1 cellular context compared by ENCODE assay signal in genomic region chr10:114767101-114767588, GRCh38.
TF ChIP-seq lines count a peak whose summit lies in the region.

No MANE protein-coding gene starts in this region.

TF ChIP-seq in GM12878, 131 proteins besides CTCF, POLR2A, EP300 and RAD21 (continued from another document):
- TF ChIP-seq EGR1 (IDR thresholded peaks at IDR 0.05; ENCODE audit: borderline replicate concordance in 1 of 2, low read depth in 2 of 2, low read length in 2 of 2): no peak
- no peak for TF ChIP-seq KLF5 (IDR thresholded peaks at IDR 0.05; ENCODE audit: partially characterized antibody)
- no peak for TF ChIP-seq TCF3 (IDR thresholded peaks at IDR 0.05; ENCODE audit: borderline replicate concordance, insufficient read depth, low read depth, low read length)
- TF ChIP-seq YBX1 (IDR thresholded peaks at IDR 0.05): no peak
- TF ChIP-seq IRF3 (IDR thresholded peaks at IDR 0.05): no peak
- no peak for TF ChIP-seq NFIC (IDR thresholded peaks at IDR 0.05; ENCODE audit: low read depth, low read length)
- TF ChIP-seq TAF1 (IDR thresholded peaks at IDR 0.05; ENCODE audit: borderline replicate concordance, low read depth, low read length): no peak
- no peak for TF ChIP-seq KDM1A (IDR thresholded peaks at IDR 0.05; ENCODE audit: borderline replicate concordance)
- TF ChIP-seq ZZZ3 (IDR thresholded peaks at IDR 0.05; ENCODE audit: control insufficient read depth, insufficient read length, low read depth): no peak
- TF ChIP-seq NFYA (IDR thresholded peaks at IDR 0.05; ENCODE audit: borderline replicate concordance, low read depth, low read length): no peak
- TF ChIP-seq FOXM1 (IDR thresholded peaks at IDR 0.05; ENCODE audit: low read depth, low read length): no peak
- TF ChIP-seq NFXL1 (IDR thresholded peaks at IDR 0.05; ENCODE audit: borderline replicate concordance): no peak
- TF ChIP-seq ZNF384 (IDR thresholded peaks at IDR 0.05; ENCODE audit: borderline replicate concordance, low read depth, low read length): no peak
- no peak for TF ChIP-seq IRF5 (IDR thresholded peaks at IDR 0.05; ENCODE audit: borderline replicate concordance)
- TF ChIP-seq HSF1 (IDR thresholded peaks at IDR 0.05; ENCODE audit: low read depth, low read length): no peak
- TF ChIP-seq PAX5 (IDR thresholded peaks at IDR 0.05; ENCODE audit: borderline replicate concordance, low read depth, low read length): no peak
- TF ChIP-seq RUNX3 (IDR thresholded peaks at IDR 0.05; ENCODE audit: low read length): no peak
- TF ChIP-seq BCL11A (IDR thresholded peaks at IDR 0.05; ENCODE audit: low read depth, low read length): no peak
